In the genomic region with DNA sequence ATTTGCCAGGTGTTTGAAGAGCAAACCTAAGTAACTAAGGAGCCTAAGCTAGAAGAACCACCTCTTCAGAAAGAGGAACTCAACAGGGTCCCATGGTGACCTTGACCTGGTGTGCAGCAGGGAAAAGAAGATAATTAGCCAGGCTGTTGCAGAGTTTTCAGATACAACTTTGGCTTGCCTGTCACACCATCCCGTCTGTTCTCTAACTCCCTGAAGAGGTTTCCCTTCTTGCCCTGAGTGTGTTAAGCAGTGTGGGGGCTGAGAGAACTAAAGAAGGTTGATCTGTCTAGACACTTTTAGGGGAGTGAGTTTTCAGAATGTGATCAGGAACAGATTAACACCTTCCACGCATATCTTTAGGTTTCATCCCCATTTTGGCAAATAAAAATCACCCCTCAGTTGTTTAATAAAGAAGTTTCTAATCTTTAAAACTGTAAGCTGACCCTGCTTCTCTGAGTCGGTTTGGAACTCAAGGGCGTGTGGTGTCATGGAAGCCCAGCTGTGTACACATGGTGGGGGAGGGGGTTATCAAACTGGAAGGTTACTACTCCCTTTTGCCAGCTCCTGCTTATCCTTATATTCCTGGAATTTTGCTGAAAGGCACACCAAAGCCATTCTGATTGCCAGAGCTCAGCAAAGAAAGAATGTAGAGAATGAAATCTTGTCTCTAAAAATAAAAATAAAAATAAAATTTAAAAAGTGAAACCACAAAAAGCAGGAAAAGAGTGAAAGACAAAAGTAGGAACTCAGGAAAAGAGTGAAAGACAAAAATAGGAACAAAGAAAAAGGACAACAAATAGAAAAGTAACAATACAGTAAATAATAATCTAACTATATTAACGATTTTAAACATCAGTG, we compare ENCODE assay signal across 11 cellular contexts.
DNase-seq lines count a peak whose midpoint lies in the region; ATAC-seq and TF ChIP-seq lines count a peak whose summit lies in the region.
"Had no signal": no experiment of that assay in that cellular context is flagged by ENCODE, and none has a peak within 500 bp of the region (broad histone marks: within the 10 kb centered on the region; RNA-seq: fewer than 3 reads in every experiment).

No MANE protein-coding gene starts in this region.

- H3K9ac ChIP-seq in BLaER1, result 0 out of 2 replicates have a peak overlapping the region, but pooled peaks have one; percentile 5

- H3K27ac ChIP-seq in BLaER1 (peak overlapping the region; percentile 67), adrenal gland (peak overlapping the region in 2 of 5 donors; percentile 13 to 30)

- no peak for ATAC-seq in GM21447 (IDR thresholded peaks at IDR 0.05; ENCODE audit: unreplicated experiment)

- H3K36me3 ChIP-seq in BLaER1, result no peaks in the 10 kb centered on the region
- H3K36me3 ChIP-seq in adrenal gland (replicated peaks in 1 of 2), result peaks cover 0 to 2% of the 10 kb centered on the region in 2 donors

- H3K9me3 ChIP-seq in BLaER1 (no peaks in the 10 kb centered on the region), adrenal gland (replicated peaks in 1 of 3) (no peaks in the 10 kb centered on the region)

- TF ChIP-seq POLR2A in adrenal gland (IDR thresholded peaks at IDR 0.05), result no peak

- intact Hi-C loops in adrenal gland (cut with DNase I) (no loop called here), Calu3 (cut with micrococcal nuclease; ENCODE audit: unreplicated experiment) (no loop called here)

- H3K36me3 Mint-ChIP-seq in Calu3 (ENCODE audit: insufficient read depth, unreplicated experiment), result no peaks in the 10 kb centered on the region
- H3K36me3 Mint-ChIP-seq: CD4-positive, CD25-positive, alpha-beta regulatory T cell had no signal

- no peaks in the 10 kb centered on the region for H3K4me1 Mint-ChIP-seq in Calu3 (ENCODE audit: low read depth, unreplicated experiment)
- H3K4me1 Mint-ChIP-seq: CD4-positive, CD25-positive, alpha-beta regulatory T cell had no signal

- no peaks in the 10 kb centered on the region for H3K9me3 Mint-ChIP-seq in Calu3 (ENCODE audit: low read depth, unreplicated experiment)
- H3K9me3 Mint-ChIP-seq: activated CD4-positive, alpha-beta memory T cell treated with anti-CD3 and anti-CD28 coated beads, Interleukin-2, amount 10 ng/mL, durations not matched to agents 7 days and 5 days had no signal

- CTCF ChIA-PET in Calu3 (lab: Charles Lee), result no interaction called here

- no peaks in the 10 kb centered on the region for H4K20me1 ChIP-seq in BLaER1

- H3K4me1 ChIP-seq in BLaER1 (peaks cover 72% of the 10 kb centered on the region), adrenal gland (replicated peaks in 1 of 2) (peaks cover 10 to 15% of the 10 kb centered on the region in 2 donors)

- DNase-seq in NCI-H1092 treated with DMSO at 0.1 percent for 48 hours (lab: John Stamatoyannopoulos, UW) (peak; percentile 80), adrenal gland (peak; percentile 43 to 74 (median 67)), iris pigment epithelial cell (ENCODE audit: low read depth) (peak; percentile 64), Calu3 (no peak), SW 1271 (lab: John Stamatoyannopoulos, UW) (no peak)
- DNase-seq in stimulated activated naive CD4-positive, alpha-beta T cell (lab: John Stamatoyannopoulos, UW), result no peak
- DNase-seq: activated CD4-positive, alpha-beta memory T cell treated with anti-CD3 and anti-CD28 coated beads, Interleukin-2, amount 10 ng/mL, durations not matched to agents 7 days and 5 days; CD4-positive, CD25-positive, alpha-beta regulatory T cell; NCI-H1436 had no signal

- H3K4me3 Mint-ChIP-seq in Calu3 (ENCODE audit: low read depth, unreplicated experiment), result no peak overlapping the region
- H3K4me3 Mint-ChIP-seq: activated CD4-positive, alpha-beta memory T cell treated with anti-CD3 and anti-CD28 coated beads, Interleukin-2, amount 10 ng/mL, durations not matched to agents 7 days and 5 days; CD4-positive, CD25-positive, alpha-beta regulatory T cell had no signal

- no peaks in the 10 kb centered on the region for H3K27me3 ChIP-seq in BLaER1
- no peaks in the 10 kb centered on the region for H3K27me3 ChIP-seq in adrenal gland

- no peak for TF ChIP-seq CTCF in adrenal gland (IDR thresholded peaks at IDR 0.05)
- no peak for TF ChIP-seq CTCF in Calu3 (IDR thresholded peaks at IDR 0.05; ENCODE audit: unreplicated experiment)

- no peaks in the 10 kb centered on the region for H3K27me3 Mint-ChIP-seq in Calu3 (ENCODE audit: unreplicated experiment)

- 28 to 41% (median 32%) methylated on average over 5 of the region's 5 CpGs for WGBS in adrenal gland, 4 donors

- BruUV-seq in Calu3 (replicated peaks; lab: Mats Ljungman, UMichigan), result no TSS peak

- no peak overlapping the region for H3K27ac Mint-ChIP-seq in Calu3 (ENCODE audit: unreplicated experiment)
- H3K27ac Mint-ChIP-seq: activated CD4-positive, alpha-beta memory T cell treated with anti-CD3 and anti-CD28 coated beads, Interleukin-2, amount 10 ng/mL, durations not matched to agents 7 days and 5 days; CD4-positive, CD25-positive, alpha-beta regulatory T cell had no signal

- H3K4me3 ChIP-seq in BLaER1 (peak overlapping the region; percentile 26), adrenal gland (no peak overlapping the region)

- peak overlapping the region; percentile 90 for H3K4me2 ChIP-seq in BLaER1

Comparison
In these comparisons a context has a peak if more than half of its experiments do, and no peak if none do; other contexts are left out.
1. DNase-seq: peak in NCI-H1092 treated with DMSO at 0.1 percent for 48 hours (single experiment), adrenal gland (7 of 7) and iris pigment epithelial cell (single experiment); none in Calu3 (single experiment), SW 1271 (0 of 2) and stimulated activated naive CD4-positive, alpha-beta T cell (0 of 6).